In genomic region chr4:185522451-185522850, GRCh38 we compare ENCODE assay signal across 3 cellular contexts. TPM values are rescaled to one million over a fixed set of nuclear protein-coding genes. Genes with fewer than 3 reads are reported as not detected.
"Had no signal": no experiment of that assay in that cellular context is flagged by ENCODE, and none has a peak within 500 bp of the region (broad histone marks: within the 10 kb centered on the region; RNA-seq: fewer than 3 reads in every experiment).

No MANE protein-coding gene starts in this region.

- H3K4me3 ChIP-seq: GM12878 had no signal

- ATAC-seq: GM12878 had no signal

- DNase-seq: GDM1, GF-D8 had no signal

RNA-seq across cellular contexts. Expression of gene PDLIM3, which starts 12.9 kb away (rescaled TPM):
- total RNA-seq: GM12878 had no signal
